In the genomic region with DNA sequence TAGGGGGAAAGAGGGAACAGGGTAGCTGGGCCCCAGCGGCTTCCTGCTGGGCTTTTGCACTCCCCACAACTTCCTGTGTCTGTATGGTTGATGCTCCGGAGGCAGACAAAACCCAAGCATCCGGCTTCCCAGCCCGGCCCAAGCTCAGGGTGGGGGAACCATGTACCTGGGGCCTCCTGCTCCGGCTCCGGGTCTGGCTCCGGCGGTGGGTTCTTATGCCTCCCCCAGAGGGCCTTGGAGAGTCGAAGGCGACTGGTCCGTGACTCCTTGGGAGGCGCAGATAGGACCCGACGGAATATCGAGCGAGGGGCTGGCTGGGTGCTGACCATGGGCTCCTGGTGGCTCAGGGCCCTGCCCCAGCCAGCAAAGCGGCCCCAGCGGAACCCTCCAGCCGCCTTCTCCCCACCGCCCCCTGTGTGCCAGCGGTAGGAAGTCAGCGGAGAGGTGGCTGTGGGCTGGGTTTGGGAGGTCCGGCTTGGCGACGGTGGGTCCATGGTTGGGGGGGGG, we compare ENCODE assay signal across 9 cellular contexts. TPM values are rescaled to one million over a fixed set of nuclear protein-coding genes. Genes with fewer than 3 reads are reported as not detected.
DNase-seq lines count a peak whose midpoint lies in the region; ATAC-seq and TF ChIP-seq lines count a peak whose summit lies in the region.
"Had no signal": no experiment of that assay in that cellular context is flagged by ENCODE, and none has a peak within 500 bp of the region (broad histone marks: within the 10 kb centered on the region; RNA-seq: fewer than 3 reads in every experiment).

No MANE protein-coding gene starts in this region.

- H3K36me3 Mint-ChIP-seq in T-cell (peaks cover 23% of the 10 kb centered on the region), Caco-2 (ENCODE audit: insufficient read depth, unreplicated experiment) (peaks cover 6% of the 10 kb centered on the region)
- peaks cover 23 to 41% of the 10 kb centered on the region in 2 donors for H3K36me3 Mint-ChIP-seq in activated naive CD4-positive, alpha-beta T cell treated with anti-CD3 and anti-CD28 coated beads, Interleukin-2, amount 50 U/mL, for 72 hours

- H3K4me3 Mint-ChIP-seq in T-cell: peak overlapping the region; percentile 92 to 94 (median 92)
- no peak overlapping the region for H3K4me3 Mint-ChIP-seq in Caco-2 (ENCODE audit: unreplicated experiment)

- H3K36me3 ChIP-seq in prostate gland (no peaks in the 10 kb centered on the region), Caco-2 (ENCODE audit: control insufficient read depth, insufficient read depth, low read length) (no peaks in the 10 kb centered on the region)

- DNase-seq in T-cell: peak; percentile 68 to 85 (median 78)
- peak; percentile 68 to 80 for DNase-seq in activated naive CD4-positive, alpha-beta T cell treated with anti-CD3 and anti-CD28 coated beads, Interleukin-2, amount 50 U/mL, for 72 hours (ENCODE audit: low spot score in 2 of 2)
- DNase-seq in prostate gland (ENCODE audit: low spot score): no peak
- no peak for DNase-seq in NCI-H2171 (lab: John Stamatoyannopoulos, UW)
- no peak for DNase-seq in Caco-2

- CTCF ChIA-PET in T-cell (lab: Charles Lee): interaction anchor here in 1 of 2 donors (0.7 to 1.9 kb wide), 3 partner anchors 13 to 92 kb away, joined by 3 to 16 read pairs (median 7); a partner anchor contains a TSS
- CTCF ChIA-PET in Caco-2 (lab: Charles Lee): no interaction called here

- no peaks in the 10 kb centered on the region for H3K9me3 ChIP-seq in prostate gland
- no peaks in the 10 kb centered on the region for H3K9me3 ChIP-seq in Caco-2

- ATAC-seq in GM21515 (IDR thresholded peaks at IDR 0.05; ENCODE audit: unreplicated experiment): peak; percentile 45
- peak; percentile 86 to 89 (median 86) for ATAC-seq in T-cell (replicated peaks in 1 of 4)
- ATAC-seq in activated naive CD4-positive, alpha-beta T cell treated with anti-CD3 and anti-CD28 coated beads, Interleukin-2, amount 50 U/mL, for 72 hours: peak; percentile 67 to 68
- no peak for ATAC-seq in HG03521 (IDR thresholded peaks at IDR 0.05; ENCODE audit: unreplicated experiment)
- no peak for ATAC-seq in GM18519 (IDR thresholded peaks at IDR 0.05; ENCODE audit: low FRiP score, unreplicated experiment)

- H3K27ac Mint-ChIP-seq in T-cell (peak overlapping the region; percentile 95 to 98), Caco-2 (ENCODE audit: unreplicated experiment) (no peak overlapping the region)
- H3K27ac Mint-ChIP-seq in activated naive CD4-positive, alpha-beta T cell treated with anti-CD3 and anti-CD28 coated beads, Interleukin-2, amount 50 U/mL, for 72 hours: peak overlapping the region; percentile 95 to 96

- TF ChIP-seq POLR2A in prostate gland (IDR thresholded peaks at IDR 0.05): no peak

- H3K27me3 Mint-ChIP-seq in T-cell: peaks cover 0 to 1% of the 10 kb centered on the region in 2 donors
- H3K27me3 Mint-ChIP-seq in Caco-2 (ENCODE audit: insufficient read depth, unreplicated experiment): peaks cover 2% of the 10 kb centered on the region

- TF ChIP-seq CTCF in prostate gland (IDR thresholded peaks at IDR 0.05) (no peak), Caco-2 (IDR thresholded peaks at IDR 0.05; ENCODE audit: insufficient read depth in 1 of 2, low read depth in 1 of 2, low read length in 1 of 2, severe bottlenecking in 1 of 2, unreplicated experiment in 1 of 2) (no peak)

- WGBS in prostate gland: 47% methylated on average over 25 of the region's 25 CpGs

- POLR2A ChIA-PET in T-cell (lab: Charles Lee): interaction anchor here in 1 of 2 donors (0.5 to 0.6 kb wide), 2 partner anchors 77 to 91 kb away, joined by 3 to 11 read pairs; no protein-coding TSS in a partner anchor
- POLR2A ChIA-PET in Caco-2 (lab: Charles Lee): no interaction called here

- no peaks in the 10 kb centered on the region for H3K4me1 ChIP-seq in prostate gland (replicated peaks)
- peaks cover under 1% of the 10 kb centered on the region; the same call in 1 of the 2 replicates for H3K4me1 ChIP-seq in Caco-2

- peak overlapping the region; percentile 17 to 18 for H3K4me3 ChIP-seq in prostate gland
- H3K4me3 ChIP-seq in Caco-2 (ENCODE audit: low read depth, low read length): no peak overlapping the region
- H3K4me3 ChIP-seq: SK-N-MC had no signal

- H3K27me3 ChIP-seq in prostate gland (replicated peaks; ENCODE audit: insufficient read depth): peaks cover 5% of the 10 kb centered on the region
- no peaks in the 10 kb centered on the region for H3K27me3 ChIP-seq in Caco-2 (replicated peaks; ENCODE audit: control insufficient read depth, insufficient read depth, low read length)

- H3K9me3 Mint-ChIP-seq in T-cell: no peaks in the 10 kb centered on the region
- H3K9me3 Mint-ChIP-seq in activated naive CD4-positive, alpha-beta T cell treated with anti-CD3 and anti-CD28 coated beads, Interleukin-2, amount 50 U/mL, for 72 hours: no peaks in the 10 kb centered on the region
- no peaks in the 10 kb centered on the region for H3K9me3 Mint-ChIP-seq in Caco-2 (ENCODE audit: unreplicated experiment)

- H3K4me1 Mint-ChIP-seq in T-cell: peaks cover 63 to 77% (median 65%) of the 10 kb centered on the region in 3 donors
- H3K4me1 Mint-ChIP-seq in Caco-2 (ENCODE audit: low read depth, unreplicated experiment): peaks cover 6% of the 10 kb centered on the region

- no TSS peak for BruUV-seq in Caco-2 (replicated peaks; lab: Mats Ljungman, UMichigan)

- H3K27ac ChIP-seq in prostate gland: no peak overlapping the region
- H3K27ac ChIP-seq: SK-N-MC had no signal

- intact Hi-C loops in prostate gland (cut with DNase I) (no loop called here), Caco-2 (cut with micrococcal nuclease; ENCODE audit: unreplicated experiment) (no loop called here)

RNA-seq across cellular contexts. Expression of a gene that starts 0.4 kb away (rescaled TPM):
- total RNA-seq in T-cell (100 to 1,000 TPM; 166 to 296 (median 284) TPM), prostate gland (1 to 10 TPM; 2.8 to 4.3 TPM), Caco-2 (2022) (not detected in 2 replicates)
- 100 to 1,000 TPM in 1 of 2 donors, 10 to 100 TPM in 1; 64.5 to 101 TPM for total RNA-seq in activated naive CD4-positive, alpha-beta T cell treated with anti-CD3 and anti-CD28 coated beads, Interleukin-2, amount 50 U/mL, for 72 hours

RNA-seq across cellular contexts. Expression of a gene that starts 14.2 kb away (rescaled TPM):
- 10 to 100 TPM; 19.7 to 39.1 (median 34.6) TPM for total RNA-seq in T-cell
- total RNA-seq in activated naive CD4-positive, alpha-beta T cell treated with anti-CD3 and anti-CD28 coated beads, Interleukin-2, amount 50 U/mL, for 72 hours: 10 to 100 TPM; 18.4 to 19.8 TPM
- total RNA-seq in prostate gland: 10 to 100 TPM; 55.9 to 93.3 TPM
- total RNA-seq in Caco-2 (2022): 37.5 and 38.6 TPM in 2 replicates

RNA-seq across cellular contexts. Expression of a gene that starts 15.4 kb away (rescaled TPM):
- total RNA-seq in T-cell (1 to 10 TPM in 1 of 5 donors, under 1 TPM in 4; 0.13 to 1.3 (median 0.72) TPM), prostate gland (10 to 100 TPM in 1 of 2 donors, 1 to 10 TPM in 1; 9.2 to 31.9 TPM), Caco-2 (2022) (not detected in 2 replicates)
- under 1 TPM; 0.09 to 0.29 TPM for total RNA-seq in activated naive CD4-positive, alpha-beta T cell treated with anti-CD3 and anti-CD28 coated beads, Interleukin-2, amount 50 U/mL, for 72 hours

RNA-seq across cellular contexts. Expression of a gene that starts 44.4 kb away (rescaled TPM):
- total RNA-seq in T-cell (1 to 10 TPM in 3 of 5 donors, under 1 TPM in 2; 0.73 to 1.6 (median 1.3) TPM), prostate gland (10 to 100 TPM; 28.9 to 48.1 TPM), Caco-2 (2022) (not detected in 2 replicates)
- total RNA-seq in activated naive CD4-positive, alpha-beta T cell treated with anti-CD3 and anti-CD28 coated beads, Interleukin-2, amount 50 U/mL, for 72 hours: under 1 TPM in 1 of 2 donors, not detected in 1; 0.72 TPM

RNA-seq across cellular contexts. Expression of a gene that starts 45.1 kb away (rescaled TPM):
- total RNA-seq in T-cell: 100 to 1,000 TPM; 134 to 198 (median 184) TPM
- total RNA-seq in activated naive CD4-positive, alpha-beta T cell treated with anti-CD3 and anti-CD28 coated beads, Interleukin-2, amount 50 U/mL, for 72 hours: 100 to 1,000 TPM in 1 of 2 donors, 10 to 100 TPM in 1; 70.9 to 114 TPM
- 100 to 1,000 TPM; 107 to 269 TPM for total RNA-seq in prostate gland
- 112 and 127 TPM in 2 replicates for total RNA-seq in Caco-2 (2022)

Comparison
In these comparisons a context has a peak if more than half of its experiments do, and no peak if none do; other contexts are left out.
1. ATAC-seq: peak in GM21515 (single experiment), T-cell (4 of 4) and activated naive CD4-positive, alpha-beta T cell treated with anti-CD3 and anti-CD28 coated beads, Interleukin-2, amount 50 U/mL, for 72 hours (2 of 2); none in HG03521 (single experiment) and GM18519 (single experiment).
2. DNase-seq: peak in T-cell (34 of 34) and activated naive CD4-positive, alpha-beta T cell treated with anti-CD3 and anti-CD28 coated beads, Interleukin-2, amount 50 U/mL, for 72 hours (2 of 2); none in prostate gland (single experiment), NCI-H2171 (single experiment) and Caco-2 (0 of 2).
3. RNA of a gene that starts 0.4 kb away (total RNA-seq): 166 to 296 TPM in T-cell and 64.5 to 101 TPM in activated naive CD4-positive, alpha-beta T cell treated with anti-CD3 and anti-CD28 coated beads, Interleukin-2, amount 50 U/mL, for 72 hours; 2.8 to 4.3 TPM in prostate gland and not detected in Caco-2; every median in the first group is over 10 times any median in the second.
4. RNA of a gene that starts 15.4 kb away (total RNA-seq): 9.2 to 31.9 TPM in prostate gland; 0.13 to 1.3 TPM in T-cell, 0.09 to 0.29 TPM in activated naive CD4-positive, alpha-beta T cell treated with anti-CD3 and anti-CD28 coated beads, Interleukin-2, amount 50 U/mL, for 72 hours and not detected in Caco-2; every median in the first group is over 4 times any median in the second.